Comparison of ENCODE assay signal across 9 cellular contexts in the genomic region with DNA sequence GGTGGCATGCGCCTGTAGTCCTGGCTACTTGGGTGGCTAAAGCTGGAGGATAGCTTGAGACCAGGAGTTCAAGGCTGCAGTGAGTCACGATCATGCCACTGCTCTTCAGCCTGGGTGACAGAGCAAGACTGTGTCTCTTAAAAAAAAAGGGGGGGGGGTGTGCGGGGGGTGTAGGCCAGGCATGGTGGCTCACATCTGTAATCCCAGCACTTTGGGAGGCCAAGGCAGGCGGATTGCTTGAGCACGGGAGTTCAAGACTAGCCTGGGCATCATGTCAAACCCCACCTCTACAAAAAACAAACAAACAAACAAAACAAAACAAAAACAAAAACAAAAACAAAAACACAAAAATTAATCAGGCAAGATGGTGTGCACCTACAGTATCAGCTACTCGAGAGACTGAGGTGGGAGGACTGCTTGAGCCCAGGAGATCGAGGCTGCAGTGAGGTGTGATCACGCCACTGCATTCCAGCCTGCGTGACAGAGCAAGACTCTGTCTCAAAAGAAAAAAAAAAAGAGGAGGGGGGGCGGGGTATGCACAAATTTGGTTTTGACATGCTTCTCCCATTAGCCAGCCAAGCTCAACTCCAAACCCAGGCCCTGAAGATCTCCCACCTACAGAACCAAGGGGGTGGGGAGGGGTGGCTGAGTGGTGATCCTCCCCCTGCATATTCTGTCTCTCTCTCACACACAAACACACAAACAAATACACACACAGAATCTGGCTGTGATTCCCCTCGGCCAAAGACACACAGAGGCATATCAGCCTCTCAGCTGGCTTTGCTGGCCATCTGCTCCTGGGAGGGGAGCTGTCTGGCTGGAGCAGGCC. TPM values are rescaled to one million over a fixed set of nuclear protein-coding genes. Genes with fewer than 3 reads are reported as not detected.
DNase-seq lines count a peak whose midpoint lies in the region; ATAC-seq, FAIRE-seq and TF ChIP-seq lines count a peak whose summit lies in the region.
"Had no signal": no experiment of that assay in that cellular context is flagged by ENCODE, and none has a peak within 500 bp of the region (broad histone marks: within the 10 kb centered on the region; RNA-seq: fewer than 3 reads in every experiment).

No MANE protein-coding gene starts in this region.

- DNase-seq in left ventricle myocardium inferior: no peak
- no peak for DNase-seq in left ventricle myocardium superior
- peak in 1 of 4 experiments; percentile 63 for DNase-seq in K562 (ENCODE audit: extremely low read depth in 1 of 4, low spot score in 3 of 4)
- peak; percentile 64 for DNase-seq in mesendoderm
- no peak for DNase-seq in activated gamma-delta T cell treated with Interleukin-2 at 50 U/mL for 16 hours
- DNase-seq in G401 (ENCODE audit: low spot score): no peak
- DNase-seq in CD4-positive, alpha-beta T cell: no peak
- DNase-seq in NCI-H1105 treated with DMSO at 0.1 percent for 48 hours (lab: John Stamatoyannopoulos, UW): no peak
- DNase-seq: activated gamma-delta T cell had no signal

- H3K36me3 ChIP-seq in left ventricle myocardium inferior (no peaks in the 10 kb centered on the region), K562 (ENCODE audit: control insufficient read depth, insufficient read depth, low read length) (no peaks in the 10 kb centered on the region), mesendoderm (ENCODE audit: control insufficient read depth, insufficient read depth, low read length) (no peaks in the 10 kb centered on the region)

- TF ChIP-seq POLR2A in K562 (conservative IDR thresholded peaks at IDR 0.05): no peak

- H3K23ac ChIP-seq in mesendoderm (ENCODE audit: low read length): no peak overlapping the region

- H3K9me1 ChIP-seq in K562 (ENCODE audit: control insufficient read depth, insufficient read depth, low read length): no peaks in the 10 kb centered on the region

- CTCF ChIA-PET in K562 (lab: Yijun Ruan, JAX; ENCODE audit: low intra/inter-chr PET ratio): interaction anchor here (0.6 to 0.9 kb wide), 2 partner anchors 82 to 85 kb away, joined by 3 to 6 read pairs; a partner anchor contains a TSS
- CTCF ChIA-PET in CD4-positive, alpha-beta T cell (lab: Charles Lee): no interaction called here

- H3K27ac ChIP-seq in left ventricle myocardium inferior (replicated peaks): peak overlapping the region; percentile 50
- H3K27ac ChIP-seq in K562 (ENCODE audit: extremely low read depth, low read depth, low read length): peak overlapping the region; percentile 36; the same call in 1 of the 3 replicates
- H3K27ac ChIP-seq in mesendoderm (ENCODE audit: low read depth, low read length): peak overlapping the region; percentile 20
- H3K27ac ChIP-seq in CD4-positive, alpha-beta T cell (ENCODE audit: low read depth, low read length): no peak overlapping the region

- H3K79me2 ChIP-seq in K562 (ENCODE audit: control insufficient read depth, insufficient read depth, low read length) (no peaks in the 10 kb centered on the region), mesendoderm (ENCODE audit: control insufficient read depth, insufficient read depth, low read length) (no peaks in the 10 kb centered on the region)

- peak overlapping the region; percentile 64 for H3K4ac ChIP-seq in mesendoderm (ENCODE audit: low read depth, low read length)

- H2BK120ac ChIP-seq in mesendoderm (ENCODE audit: low read depth, low read length): peak overlapping the region; percentile 49

- no peak overlapping the region for H3K4me3 ChIP-seq in left ventricle myocardium inferior
- H3K4me3 ChIP-seq in K562: no peak overlapping the region
- no peak overlapping the region for H3K4me3 ChIP-seq in mesendoderm (ENCODE audit: low read length)

- no peak for TF ChIP-seq RAD21 in K562 (CRISPR knock-in tag; conservative IDR thresholded peaks at IDR 0.05 in 1 of 2, IDR thresholded peaks at IDR 0.05 in 1 of 2)

- H3K27ac Mint-ChIP-seq in CD4-positive, alpha-beta T cell: no peak overlapping the region

- POLR2A ChIA-PET in K562 (lab: Yijun Ruan, JAX): interaction anchor here (0.8 to 1.6 kb wide), 3 partner anchors 9 to 85 kb away, joined by 3 to 5 read pairs (median 3); a partner anchor contains a TSS
- POLR2A ChIA-PET in CD4-positive, alpha-beta T cell (lab: Charles Lee): interaction anchor here (0.6 kb wide), 2 partner anchors 145 to 296 kb away, joined by 3 to 4 read pairs; no protein-coding TSS in a partner anchor

- H3K27me3 ChIP-seq in left ventricle myocardium inferior (ENCODE audit: low read depth): no peaks in the 10 kb centered on the region
- H3K27me3 ChIP-seq in K562 (ENCODE audit: control insufficient read depth in 2 of 2, insufficient read depth in 2 of 2, low read length in 2 of 2): peaks cover 0 to under 1% of the 10 kb centered on the region in 2 experiments; a peak in 2 of 5 replicates
- no peaks in the 10 kb centered on the region for H3K27me3 ChIP-seq in mesendoderm (ENCODE audit: insufficient read depth, low read length, poor library complexity)
- H3K27me3 ChIP-seq in CD4-positive, alpha-beta T cell (ENCODE audit: control insufficient read depth, insufficient read depth, low read length): no peaks in the 10 kb centered on the region

- BruUV-seq in K562 (replicated peaks; lab: Mats Ljungman, UMichigan): no TSS peak

- no peak overlapping the region for H2BK15ac ChIP-seq in mesendoderm (replicated peaks; ENCODE audit: low read depth)

- no peaks in the 10 kb centered on the region for H4K20me1 ChIP-seq in K562 (replicated peaks; ENCODE audit: control insufficient read depth, insufficient read depth, low read length)

- H3K4me3 Mint-ChIP-seq in CD4-positive, alpha-beta T cell: no peak overlapping the region

- peak overlapping the region; percentile 52; the same call in 1 of the 2 replicates for H3K4me2 ChIP-seq in K562 (ENCODE audit: insufficient read depth, low read length)
- no peak overlapping the region for H3K4me2 ChIP-seq in mesendoderm (ENCODE audit: low read length)

- TF ChIP-seq CTCF in left ventricle myocardium inferior (IDR thresholded peaks at IDR 0.05; ENCODE audit: borderline replicate concordance): no peak
- no peak; a peak in 1 of 6 replicates for TF ChIP-seq CTCF in K562 (IDR thresholded peaks at IDR 0.05 in 2 of 3, conservative IDR thresholded peaks at IDR 0.05 in 1 of 3; ENCODE audit: insufficient read depth in 2 of 3, low read depth in 1 of 3, low read length in 3 of 3)
- no peak for TF ChIP-seq CTCF in CD4-positive, alpha-beta T cell (IDR thresholded peaks at IDR 0.05)

- H3K27me3 Mint-ChIP-seq in CD4-positive, alpha-beta T cell: no peaks in the 10 kb centered on the region

- ATAC-seq in left ventricle myocardium superior (no peak), K562 (peak; percentile 34)
- no peak for ATAC-seq in CD4-positive, alpha-beta T cell (ENCODE audit: poor library complexity)

- H3K36me3 Mint-ChIP-seq in CD4-positive, alpha-beta T cell (ENCODE audit: low read depth): no peaks in the 10 kb centered on the region

- no peak overlapping the region for H3K18ac ChIP-seq in mesendoderm (ENCODE audit: low read length)

- FAIRE-seq in K562 (lab: Jason Lieb, UNC): peak; percentile 37

- TF ChIP-seq EP300 in K562 (IDR thresholded peaks at IDR 0.05; ENCODE audit: low read length): no peak

- no peak overlapping the region for H2AK5ac ChIP-seq in mesendoderm (ENCODE audit: low read length)

- intact Hi-C loops in left ventricle myocardium inferior (cut with micrococcal nuclease) (no loop called here), left ventricle myocardium superior (cut with micrococcal nuclease) (no loop called here), K562 (cut with micrococcal nuclease) (no loop called here)
- intact Hi-C loops in CD4-positive, alpha-beta T cell (cut with DNase I, micrococcal nuclease): no loop called here

- WGBS in K562 (ENCODE audit: insufficient coverage, low coverage, missing lambda C conversion rate): 24% methylated on average over 10 of the region's 11 CpGs
- WGBS in mesendoderm (ENCODE audit: extremely low coverage, insufficient coverage, low lambda C conversion rate): no CpG with 5 or more reads among the region's 11 CpGs

- no peak overlapping the region for H4K8ac ChIP-seq in mesendoderm (ENCODE audit: low read depth, low read length)

- in situ Hi-C loops in K562 (cut with MboI) (no loop called here), G401 (cut with HindIII; ENCODE audit: low sequenced_read_pairs) (no loop called here)

- peak overlapping the region in 1 of 2 experiments; percentile 54; a peak in 2 of 4 replicates for H3K9ac ChIP-seq in K562 (ENCODE audit: insufficient read depth in 1 of 2, low read depth in 2 of 2, low read length in 2 of 2)
- H3K9ac ChIP-seq in mesendoderm (ENCODE audit: low read length): no peak overlapping the region

- no peaks in the 10 kb centered on the region for H3K9me3 ChIP-seq in left ventricle myocardium inferior (replicated peaks)
- H3K9me3 ChIP-seq in K562 (replicated peaks; ENCODE audit: control insufficient read depth, insufficient read depth, low read depth, low read length): no peaks in the 10 kb centered on the region
- no peaks in the 10 kb centered on the region for H3K9me3 ChIP-seq in CD4-positive, alpha-beta T cell (ENCODE audit: control insufficient read depth, low read length)

- peaks cover 38% of the 10 kb centered on the region for H3K4me1 Mint-ChIP-seq in CD4-positive, alpha-beta T cell (ENCODE audit: low read depth)

- H3K79me1 ChIP-seq in mesendoderm (ENCODE audit: low read length): no peaks in the 10 kb centered on the region

- H3K56ac ChIP-seq in mesendoderm (ENCODE audit: low read length): peak overlapping the region; percentile 67

- no peaks in the 10 kb centered on the region for H3K9me3 Mint-ChIP-seq in CD4-positive, alpha-beta T cell

- no peak overlapping the region for H2BK5ac ChIP-seq in mesendoderm (ENCODE audit: low read length)

- H4K5ac ChIP-seq in mesendoderm (ENCODE audit: low read length): no peak overlapping the region

- H3K4me1 ChIP-seq in left ventricle myocardium inferior (peaks cover 23% of the 10 kb centered on the region), K562 (replicated peaks in 1 of 2; ENCODE audit: control insufficient read depth in 2 of 2, insufficient read depth in 2 of 2, low read length in 2 of 2) (peaks cover 24 to 33% of the 10 kb centered on the region in 2 experiments), mesendoderm (ENCODE audit: control insufficient read depth, low read depth, low read length) (peaks cover 15% of the 10 kb centered on the region)

- no peak overlapping the region; the same call in 1 of the 2 replicates for H2AFZ ChIP-seq in K562 (ENCODE audit: low read depth, low read length)

RNA-seq across cellular contexts. Expression of a gene that starts 3.1 kb away (rescaled TPM):
- total RNA-seq in left ventricle myocardium inferior (1.5 TPM), left ventricle myocardium superior (2.2 TPM), K562 (2014; rRNA removed) (0.20 TPM in 1 of 2 replicates, not detected in the other), K562 (2014; rRNA removed; fragmentation: Illumina TruSeq; extraction: Trizol) (0.22 and 0.25 TPM in 2 replicates), K562 (2015; rRNA removed; fragmentation: Illumina TruSeq; extraction: Trizol) (0.30 and 0.36 TPM in 2 replicates), K562 (2021) (0.36 and 0.55 TPM in 2 replicates)
- total RNA-seq in K562 (2011; cell fraction: chromatin; rRNA removed; ENCODE audit: low replicate concordance): 0.56 and 1.2 TPM in 2 replicates
- 0.50 and 0.53 TPM in 2 replicates for total RNA-seq in K562 (2011; cell fraction: nucleolus; rRNA removed)
- total RNA-seq in K562 (2011; cell fraction: nucleoplasm; rRNA removed): 0.46 and 0.66 TPM in 2 replicates
- polyA plus RNA-seq in K562 (2011; rRNA removed) (0.43 and 0.45 TPM in 2 replicates), K562 (2014; fragmentation: Illumina TruSeq; extraction: Trizol) (0.26 and 0.33 TPM in 2 replicates), K562 (2014; fragmentation: Nextera tagmentation; extraction: Ambion mirVana) (under 1 TPM; 0.15 to 0.48 TPM), K562 (2014; rRNA removed) (0.32 and 0.52 TPM in 2 replicates)
- 0.83 and 1.4 TPM in 2 replicates for polyA plus RNA-seq in K562 (2011; cell fraction: cytosol; rRNA removed)
- 0.18 and 0.40 TPM in 2 replicates for polyA plus RNA-seq in K562 (2011; cell fraction: nucleus; rRNA removed)
- polyA plus RNA-seq in K562 (2012): 0.31 and 0.51 TPM in 2 replicates
- polyA minus RNA-seq in K562 (2011; rRNA and poly(A)+ RNA removed): 0.48 and 0.67 TPM in 2 replicates
- polyA minus RNA-seq in K562 (2011; cell fraction: cytosol; rRNA and poly(A)+ RNA removed): not detected in 2 replicates
- 0.13 and 0.22 TPM in 2 replicates for polyA minus RNA-seq in K562 (2011; cell fraction: nucleus; rRNA and poly(A)+ RNA removed)
- polyA plus RNA-seq in mesendoderm (2013, experiment 1 of 2): 0.59 TPM
- polyA plus RNA-seq in mesendoderm (2013, experiment 2 of 2): 0.81 TPM
- total RNA-seq in G401 (2014; rRNA removed; shearing (Covaris generic)): 0.27 and 0.49 TPM in 2 replicates
- total RNA-seq in CD4-positive, alpha-beta T cell: under 1 TPM; 0.47 to 0.53 TPM

RNA-seq across cellular contexts. Expression of a gene that starts 59.5 kb away (rescaled TPM):
- total RNA-seq in left ventricle myocardium inferior (55.3 TPM), left ventricle myocardium superior (62.3 TPM), K562 (2014; rRNA removed) (132 and 186 TPM in 2 replicates), K562 (2014; rRNA removed; fragmentation: Illumina TruSeq; extraction: Trizol) (209 and 236 TPM in 2 replicates), K562 (2015; rRNA removed; fragmentation: Illumina TruSeq; extraction: Trizol) (220 and 230 TPM in 2 replicates), K562 (2021) (143 and 153 TPM in 2 replicates)
- 32.8 and 70.6 TPM in 2 replicates for total RNA-seq in K562 (2011; cell fraction: chromatin; rRNA removed; ENCODE audit: low replicate concordance)
- total RNA-seq in K562 (2011; cell fraction: nucleolus; rRNA removed): 23.7 and 23.8 TPM in 2 replicates
- total RNA-seq in K562 (2011; cell fraction: nucleoplasm; rRNA removed): 45.8 and 58.7 TPM in 2 replicates
- polyA plus RNA-seq in K562 (2011; rRNA removed) (150 and 176 TPM in 2 replicates), K562 (2014; fragmentation: Illumina TruSeq; extraction: Trizol) (279 and 343 TPM in 2 replicates), K562 (2014; fragmentation: Nextera tagmentation; extraction: Ambion mirVana) (100 to 1,000 TPM; 264 to 508 TPM), K562 (2014; rRNA removed) (180 and 202 TPM in 2 replicates)
- polyA plus RNA-seq in K562 (2011; cell fraction: cytosol; rRNA removed): 82.1 and 115 TPM in 2 replicates
- polyA plus RNA-seq in K562 (2011; cell fraction: nucleus; rRNA removed): 52.7 and 76.2 TPM in 2 replicates
- polyA plus RNA-seq in K562 (2012): 151 and 153 TPM in 2 replicates
- 63.9 and 71.8 TPM in 2 replicates for polyA minus RNA-seq in K562 (2011; rRNA and poly(A)+ RNA removed)
- polyA minus RNA-seq in K562 (2011; cell fraction: cytosol; rRNA and poly(A)+ RNA removed): 25.2 and 30.5 TPM in 2 replicates
- polyA minus RNA-seq in K562 (2011; cell fraction: nucleus; rRNA and poly(A)+ RNA removed): 11.4 and 23.2 TPM in 2 replicates
- polyA plus RNA-seq in mesendoderm (2013, experiment 1 of 2): 156 TPM
- polyA plus RNA-seq in mesendoderm (2013, experiment 2 of 2): 156 TPM
- total RNA-seq in G401 (2014; rRNA removed; shearing (Covaris generic)): 195 and 220 TPM in 2 replicates
- total RNA-seq in CD4-positive, alpha-beta T cell: 10 to 100 TPM; 56.3 to 56.9 TPM
